8 cellular contexts compared by ENCODE assay signal in genomic region chr4:183407128-183407585, GRCh38. TPM values are rescaled to one million over a fixed set of nuclear protein-coding genes. Genes with fewer than 3 reads are reported as not detected.
DNase-seq lines count a peak whose midpoint lies in the region; ATAC-seq and TF ChIP-seq lines count a peak whose summit lies in the region.

No MANE protein-coding gene starts in this region.

- no peaks in the 10 kb centered on the region for H3K79me2 ChIP-seq in OCI-LY7 (ENCODE audit: insufficient read depth, low read depth, low read length)

- CTCF ChIA-PET in OCI-LY7 (lab: Charles Lee; ENCODE audit: unreplicated experiment) = no interaction called here

- H2AFZ ChIP-seq in OCI-LY7 (ENCODE audit: low read length) = peak overlapping the region; percentile 83

- H3K9ac ChIP-seq in HUES6 (ENCODE audit: low read length) = peak overlapping the region; percentile 55

- H3K27ac ChIP-seq in HUES6 (ENCODE audit: low read depth, low read length) (no peak overlapping the region), OCI-LY7 (ENCODE audit: low read depth, low read length, poor library complexity, severe bottlenecking) (no peak overlapping the region), esophagus muscularis mucosa (replicated peaks in 1 of 4) (peak overlapping the region; percentile 3 to 61 (median 42)), muscle layer of duodenum (ENCODE audit: low read length) (peak overlapping the region; percentile 77)

- no peak for TF ChIP-seq POLR2A in esophagus muscularis mucosa (IDR thresholded peaks at IDR 0.05; ENCODE audit: low read depth)

- TF ChIP-seq EP300 in esophagus muscularis mucosa (IDR thresholded peaks at IDR 0.05) = no peak

- peak; percentile 97 for ATAC-seq in GM21515 (IDR thresholded peaks at IDR 0.05; ENCODE audit: unreplicated experiment)

- H3K27me3 ChIP-seq in HUES6 (ENCODE audit: control insufficient read depth, insufficient read depth, low read length) (no peaks in the 10 kb centered on the region; the same call in 1 of the 2 replicates), esophagus muscularis mucosa (no peaks in the 10 kb centered on the region), muscle layer of duodenum (ENCODE audit: low read depth, low read length) (no peaks in the 10 kb centered on the region)

- POLR2A ChIA-PET in OCI-LY7 (lab: Charles Lee) = interaction anchor here (0.6 to 1.4 kb wide), 2 partner anchors 26 to 36 kb away, joined by 3 read pairs; no protein-coding TSS in a partner anchor

- 1% methylated on average over 29 of the region's 32 CpGs for WGBS in esophagus muscularis mucosa

- H3K4me1 ChIP-seq in HUES6 (ENCODE audit: control insufficient read depth, insufficient read depth, low read length) = no peaks in the 10 kb centered on the region; the same call in 1 of the 2 replicates
- peaks cover 14% of the 10 kb centered on the region for H3K4me1 ChIP-seq in OCI-LY7 (ENCODE audit: insufficient read depth, low read length, poor library complexity, severe bottlenecking)
- peaks cover 0 to 7% (median 5%) of the 10 kb centered on the region in 4 donors for H3K4me1 ChIP-seq in esophagus muscularis mucosa
- peaks cover 0 to 5% of the 10 kb centered on the region in 2 donors for H3K4me1 ChIP-seq in muscle layer of duodenum (ENCODE audit: control insufficient read depth in 1 of 2, insufficient read depth in 2 of 2, low read length in 2 of 2)

- DNase-seq in DMS 273 treated with DMSO at 0.1 percent for 48 hours (lab: John Stamatoyannopoulos, UW) (peak; percentile 29), OCI-LY7 (ENCODE audit: low spot score) (peak; percentile 83), esophagus muscularis mucosa (ENCODE audit: extremely low spot score) (peak; percentile 94)
- peak; percentile 97 for DNase-seq in activated T-cell treated with anti-CD3 and anti-CD28 coated beads, Interleukin-2, amount 50 U/mL, for 1 hour
- DNase-seq in stimulated activated CD8-positive, alpha-beta memory T cell treated with anti-CD3 and anti-CD28 coated beads, Interleukin-7, amount 100 ng/mL, for 48 hours (ENCODE audit: extremely low read depth in 1 of 2, low read depth in 1 of 2) = peak; percentile 74 to 80

- BruUV-seq in OCI-LY7 (replicated peaks; lab: Mats Ljungman, UMichigan) = no TSS peak

- H3K36me3 ChIP-seq in HUES6 (ENCODE audit: control insufficient read depth, insufficient read depth, low read length) (no peaks in the 10 kb centered on the region), OCI-LY7 (ENCODE audit: insufficient read depth, low read length) (no peaks in the 10 kb centered on the region), esophagus muscularis mucosa (no peaks in the 10 kb centered on the region), muscle layer of duodenum (ENCODE audit: control insufficient read depth in 1 of 2, insufficient read depth in 2 of 2, low read length in 2 of 2) (no peaks in the 10 kb centered on the region)

- H4K20me1 ChIP-seq in OCI-LY7 (ENCODE audit: insufficient read depth, low read length) = no peaks in the 10 kb centered on the region

- TF ChIP-seq CTCF in OCI-LY7 (conservative IDR thresholded peaks at IDR 0.05; ENCODE audit: low read length) (peak; percentile 89), esophagus muscularis mucosa (IDR thresholded peaks at IDR 0.05) (peak in 2 of 3 experiments; percentile 87 to 95)

- H3K9me2 ChIP-seq in OCI-LY7 (ENCODE audit: insufficient read depth, low read length) = no peaks in the 10 kb centered on the region

- H3K9me3 ChIP-seq in HUES6 (ENCODE audit: control insufficient read depth, insufficient read depth, low read depth, low read length) (no peaks in the 10 kb centered on the region), OCI-LY7 (ENCODE audit: low read length) (no peaks in the 10 kb centered on the region), esophagus muscularis mucosa (no peaks in the 10 kb centered on the region), muscle layer of duodenum (ENCODE audit: control insufficient read depth in 1 of 2, low read length in 2 of 2) (no peaks in the 10 kb centered on the region)

- H3K4me3 ChIP-seq in HUES6 (ENCODE audit: low read depth, low read length) (peak overlapping the region; percentile 45), OCI-LY7 (ENCODE audit: low read depth, low read length, poor library complexity, severe bottlenecking) (peak overlapping the region; percentile 59), esophagus muscularis mucosa (peak overlapping the region; percentile 46 to 63 (median 49)), muscle layer of duodenum (ENCODE audit: low read depth in 1 of 2, low read length in 2 of 2) (peak overlapping the region; percentile 66 to 87)

- H3K4me2 ChIP-seq in OCI-LY7 (ENCODE audit: low read length) = peak overlapping the region; percentile 75

- intact Hi-C loops in OCI-LY7 (cut with micrococcal nuclease; ENCODE audit: unreplicated experiment) = loop anchor here (2.0 to 5.0 kb wide), 3 partner anchors 38 to 334 kb away; partner anchors contain the start of gene CDKN2AIP
- intact Hi-C loops in esophagus muscularis mucosa (cut with DNase I) = loop anchor here (10.0 kb wide), 1 partner anchor 112 kb away; no protein-coding TSS in a partner anchor

RNA-seq across cellular contexts. Expression of gene CDKN2AIP, which starts 37.3 kb away (rescaled TPM):
- total RNA-seq in OCI-LY7 (2014; rRNA removed; shearing (Covaris generic)) = 32.3 and 36.3 TPM in 2 replicates
- 31.2 and 33.9 TPM in 2 replicates for total RNA-seq in OCI-LY7 (2022)
- 10 to 100 TPM; 19.4 to 21.8 (median 20.5) TPM for total RNA-seq in esophagus muscularis mucosa

Comparison
In these comparisons a context has a peak if more than half of its experiments do, and no peak if none do; other contexts are left out.
1. DNase-seq: peak in every context shown above with its lines; median percentile 97 in activated T-cell treated with anti-CD3 and anti-CD28 coated beads, Interleukin-2, amount 50 U/mL, for 1 hour; 94 in esophagus muscularis mucosa; 83 in OCI-LY7; 77 in stimulated activated CD8-positive, alpha-beta memory T cell treated with anti-CD3 and anti-CD28 coated beads, Interleukin-7, amount 100 ng/mL, for 48 hours; 29 in DMS 273 treated with DMSO at 0.1 percent for 48 hours.
2. H3K27ac ChIP-seq: peak in esophagus muscularis mucosa (4 of 4) and muscle layer of duodenum (single experiment); none in HUES6 (single experiment) and OCI-LY7 (single experiment).
3. Peak in every context shown above with its lines, with median percentiles within 50 percentile points of each other: H3K4me3 ChIP-seq.